ENCODE assay signal across 2 cellular contexts in the genomic region with DNA sequence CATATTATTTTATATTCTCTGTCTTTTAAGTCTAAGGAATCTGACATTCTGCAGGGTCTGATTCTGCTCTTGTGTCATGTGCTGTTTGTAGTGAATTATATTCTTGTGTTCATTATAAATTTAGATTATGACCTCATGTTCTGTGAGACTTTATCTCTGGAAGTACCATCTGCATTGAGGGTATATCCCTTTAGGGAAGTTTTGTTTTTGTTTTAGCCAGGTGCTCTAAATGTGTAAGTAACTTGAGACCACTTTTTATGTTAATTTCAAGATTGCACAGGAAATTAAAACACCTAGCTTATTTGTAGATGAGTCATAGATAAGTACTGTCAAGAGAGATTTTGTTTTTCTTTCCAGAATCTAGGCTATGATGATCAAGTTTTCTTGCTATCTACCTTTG.
A peak's percentile ranks its signal among the peaks of the same experiment; 100 is the strongest.
TF ChIP-seq lines count a peak whose summit lies in the region.

No MANE protein-coding gene starts in this region.

TF ChIP-seq in HEK293, 187 proteins besides CTCF, POLR2A, EP300 and RAD21 (continued from another document and continues in another):
- TF ChIP-seq, protein P1, sequence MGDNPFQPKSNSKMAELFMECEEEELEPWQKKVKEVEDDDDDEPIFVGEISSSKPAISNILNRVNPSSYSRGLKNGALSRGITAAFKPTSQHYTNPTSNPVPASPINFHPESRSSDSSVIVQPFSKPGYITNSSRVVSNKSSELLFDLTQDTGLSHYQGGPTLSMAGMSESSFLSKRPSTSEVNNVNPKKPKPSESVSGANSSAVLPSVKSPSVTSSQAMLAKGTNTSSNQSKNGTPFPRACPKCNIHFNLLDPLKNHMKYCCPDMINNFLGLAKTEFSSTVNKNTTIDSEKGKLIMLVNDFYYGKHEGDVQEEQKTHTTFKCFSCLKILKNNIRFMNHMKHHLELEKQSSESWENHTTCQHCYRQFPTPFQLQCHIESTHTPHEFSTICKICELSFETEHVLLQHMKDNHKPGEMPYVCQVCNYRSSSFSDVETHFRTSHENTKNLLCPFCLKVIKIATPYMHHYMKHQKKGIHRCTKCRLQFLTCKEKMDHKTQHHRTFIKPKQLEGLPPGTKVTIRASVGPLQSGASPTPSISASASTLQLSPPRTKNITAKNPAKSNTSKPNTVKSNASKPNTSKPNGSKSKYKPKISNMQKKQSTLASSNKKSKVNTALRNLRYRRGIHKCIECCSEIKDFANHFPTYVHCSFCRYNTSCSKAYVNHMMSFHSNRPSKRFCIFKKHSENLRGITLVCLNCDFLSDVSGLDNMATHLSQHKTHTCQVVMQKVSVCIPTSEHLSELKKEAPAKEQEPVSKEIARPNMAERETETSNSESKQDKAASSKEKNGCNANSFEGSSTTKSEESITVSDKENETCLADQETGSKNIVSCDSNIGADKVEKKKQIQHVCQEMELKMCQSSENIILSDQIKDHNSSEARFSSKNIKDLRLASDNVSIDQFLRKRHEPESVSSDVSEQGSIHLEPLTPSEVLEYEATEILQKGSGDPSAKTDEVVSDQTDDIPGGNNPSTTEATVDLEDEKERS (tag by site-specific recombination; IDR thresholded peaks at IDR 0.05): no peak
- TF ChIP-seq ZSCAN4 (tag by site-specific recombination; IDR thresholded peaks at IDR 0.05) (no peak), GLIS1 (tag by site-specific recombination; IDR thresholded peaks at IDR 0.05) (peak; percentile 31; the same call in 1 of the 2 replicates), ZNF449 (tag by site-specific recombination; IDR thresholded peaks at IDR 0.05) (no peak), ZNF48 (tag by site-specific recombination; IDR thresholded peaks at IDR 0.05) (no peak), ZNF121 (tag by site-specific recombination; IDR thresholded peaks at IDR 0.05) (no peak), ZNF629 (tag by site-specific recombination; IDR thresholded peaks at IDR 0.05) (no peak), YY1 (tag by site-specific recombination; IDR thresholded peaks at IDR 0.05) (no peak), MYNN (tag by site-specific recombination; IDR thresholded peaks at IDR 0.05; ENCODE audit: borderline replicate concordance) (no peak), ZNF571 (tag by site-specific recombination; IDR thresholded peaks at IDR 0.05) (no peak), ZNF16 (tag by site-specific recombination; IDR thresholded peaks at IDR 0.05; ENCODE audit: low read depth) (no peak), SCRT1 (tag by site-specific recombination; IDR thresholded peaks at IDR 0.05; ENCODE audit: borderline replicate concordance) (no peak)
- TF ChIP-seq, protein P2, sequence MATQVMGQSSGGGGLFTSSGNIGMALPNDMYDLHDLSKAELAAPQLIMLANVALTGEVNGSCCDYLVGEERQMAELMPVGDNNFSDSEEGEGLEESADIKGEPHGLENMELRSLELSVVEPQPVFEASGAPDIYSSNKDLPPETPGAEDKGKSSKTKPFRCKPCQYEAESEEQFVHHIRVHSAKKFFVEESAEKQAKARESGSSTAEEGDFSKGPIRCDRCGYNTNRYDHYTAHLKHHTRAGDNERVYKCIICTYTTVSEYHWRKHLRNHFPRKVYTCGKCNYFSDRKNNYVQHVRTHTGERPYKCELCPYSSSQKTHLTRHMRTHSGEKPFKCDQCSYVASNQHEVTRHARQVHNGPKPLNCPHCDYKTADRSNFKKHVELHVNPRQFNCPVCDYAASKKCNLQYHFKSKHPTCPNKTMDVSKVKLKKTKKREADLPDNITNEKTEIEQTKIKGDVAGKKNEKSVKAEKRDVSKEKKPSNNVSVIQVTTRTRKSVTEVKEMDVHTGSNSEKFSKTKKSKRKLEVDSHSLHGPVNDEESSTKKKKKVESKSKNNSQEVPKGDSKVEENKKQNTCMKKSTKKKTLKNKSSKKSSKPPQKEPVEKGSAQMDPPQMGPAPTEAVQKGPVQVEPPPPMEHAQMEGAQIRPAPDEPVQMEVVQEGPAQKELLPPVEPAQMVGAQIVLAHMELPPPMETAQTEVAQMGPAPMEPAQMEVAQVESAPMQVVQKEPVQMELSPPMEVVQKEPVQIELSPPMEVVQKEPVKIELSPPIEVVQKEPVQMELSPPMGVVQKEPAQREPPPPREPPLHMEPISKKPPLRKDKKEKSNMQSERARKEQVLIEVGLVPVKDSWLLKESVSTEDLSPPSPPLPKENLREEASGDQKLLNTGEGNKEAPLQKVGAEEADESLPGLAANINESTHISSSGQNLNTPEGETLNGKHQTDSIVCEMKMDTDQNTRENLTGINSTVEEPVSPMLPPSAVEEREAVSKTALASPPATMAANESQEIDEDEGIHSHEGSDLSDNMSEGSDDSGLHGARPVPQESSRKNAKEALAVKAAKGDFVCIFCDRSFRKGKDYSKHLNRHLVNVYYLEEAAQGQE (tag by site-specific recombination; IDR thresholded peaks at IDR 0.05): no peak

TF ChIP-seq in SK-N-SH treated with all-trans-retinoic acid at 6 μM for 48 hours, 23 proteins besides CTCF, POLR2A, EP300 and RAD21 (continued from another document):
- TF ChIP-seq, protein P3, sequence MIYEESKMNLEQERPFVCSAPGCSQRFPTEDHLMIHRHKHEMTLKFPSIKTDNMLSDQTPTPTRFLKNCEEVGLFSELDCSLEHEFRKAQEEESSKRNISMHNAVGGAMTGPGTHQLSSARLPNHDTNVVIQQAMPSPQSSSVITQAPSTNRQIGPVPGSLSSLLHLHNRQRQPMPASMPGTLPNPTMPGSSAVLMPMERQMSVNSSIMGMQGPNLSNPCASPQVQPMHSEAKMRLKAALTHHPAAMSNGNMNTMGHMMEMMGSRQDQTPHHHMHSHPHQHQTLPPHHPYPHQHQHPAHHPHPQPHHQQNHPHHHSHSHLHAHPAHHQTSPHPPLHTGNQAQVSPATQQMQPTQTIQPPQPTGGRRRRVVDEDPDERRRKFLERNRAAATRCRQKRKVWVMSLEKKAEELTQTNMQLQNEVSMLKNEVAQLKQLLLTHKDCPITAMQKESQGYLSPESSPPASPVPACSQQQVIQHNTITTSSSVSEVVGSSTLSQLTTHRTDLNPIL (CRISPR knock-in tag; IDR thresholded peaks at IDR 0.05; ENCODE audit: low read depth): no peak
- TF ChIP-seq TSHZ2 (CRISPR knock-in tag; IDR thresholded peaks at IDR 0.05) (no peak), RARB (CRISPR knock-in tag; IDR thresholded peaks at IDR 0.05) (no peak)
TF ChIP-seq in SK-N-SH treated with all-trans-retinoic acid at 6 μM for 48 hours: peak in this region for 0.
